In the genomic region with DNA sequence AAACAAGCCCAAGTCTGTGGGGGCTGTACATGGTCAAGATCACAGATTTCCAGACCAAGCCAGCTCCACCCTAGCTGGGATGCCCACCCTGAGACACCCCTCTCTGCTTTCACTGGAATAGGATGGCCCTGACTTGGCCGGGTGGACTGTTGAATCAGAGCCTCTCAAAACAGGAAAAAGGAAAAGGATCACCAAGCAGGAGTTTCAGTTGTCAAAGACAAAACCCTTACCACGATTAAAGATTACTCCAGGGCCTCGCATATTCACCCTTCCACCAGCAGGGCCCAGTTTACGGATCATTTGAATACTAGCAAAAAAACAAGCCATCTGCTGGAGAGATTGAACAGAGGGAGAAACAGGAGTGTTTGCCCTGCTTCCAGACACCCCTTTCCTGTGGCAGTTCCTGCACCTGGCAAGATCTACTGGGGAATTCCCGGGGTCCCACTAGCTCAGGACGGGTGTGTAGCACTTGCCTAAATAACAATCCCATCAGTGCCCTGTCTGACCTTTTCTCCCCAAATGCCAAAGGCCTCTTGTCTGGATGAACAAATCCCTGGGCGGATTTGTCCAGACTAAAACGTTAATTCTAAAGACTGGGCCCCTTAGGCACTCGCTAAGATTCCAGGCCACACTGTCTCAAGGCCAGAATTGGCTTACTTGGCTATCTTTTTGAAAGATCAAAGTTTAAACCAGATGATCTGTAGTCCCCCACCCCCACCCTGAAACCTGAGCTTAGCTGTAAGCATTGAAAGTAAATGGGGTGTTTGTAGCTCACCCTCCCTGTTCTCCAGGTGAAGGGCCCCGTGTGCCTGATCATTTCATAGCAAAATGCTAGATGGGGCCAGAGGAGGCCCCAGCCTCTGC, we compare ENCODE assay signal across 8 cellular contexts. TPM values are rescaled to one million over a fixed set of nuclear protein-coding genes. Genes with fewer than 3 reads are reported as not detected.
DNase-seq lines count a peak whose midpoint lies in the region; ATAC-seq and TF ChIP-seq lines count a peak whose summit lies in the region.

No MANE protein-coding gene starts in this region.

- H3K27ac ChIP-seq in KMS-11 (peak overlapping the region; percentile 95), foreskin keratinocyte (peak overlapping the region; percentile 100)

- POLR2A ChIA-PET in activated CD4-positive, alpha-beta memory T cell treated with anti-CD3 and anti-CD28 coated beads for 36 hours (lab: Charles Lee): interaction anchor here (0.6 to 0.9 kb wide), 3 partner anchors 29 to 62 kb away, joined by 3 to 6 read pairs (median 4); partner anchors contain the start of gene ACTN4

- H3K27me3 ChIP-seq in KMS-11 (ENCODE audit: insufficient read depth, low read depth) (no peaks in the 10 kb centered on the region), foreskin keratinocyte (no peaks in the 10 kb centered on the region), skeletal muscle satellite cell (ENCODE audit: control insufficient read depth, insufficient read depth, low read length) (no peaks in the 10 kb centered on the region)

- H2AFZ ChIP-seq in KMS-11 (ENCODE audit: low read depth): no peak overlapping the region

- peak overlapping the region; percentile 97 for H3K4me2 ChIP-seq in KMS-11
- H3K4me2 ChIP-seq in skeletal muscle satellite cell (ENCODE audit: low read length): peak overlapping the region; percentile 71

- H3K4me1 ChIP-seq in KMS-11 (ENCODE audit: low read depth, poor library complexity, severe bottlenecking) (peaks cover 84% of the 10 kb centered on the region), foreskin keratinocyte (peaks cover 67% of the 10 kb centered on the region), skeletal muscle satellite cell (ENCODE audit: control insufficient read depth, insufficient read depth, low read length) (peaks cover 90% of the 10 kb centered on the region)

- H3K4me1 Mint-ChIP-seq in activated CD4-positive, alpha-beta memory T cell treated with anti-CD3 and anti-CD28 coated beads for 36 hours (ENCODE audit: low read depth): peaks cover 71% of the 10 kb centered on the region

- H3K36me3 Mint-ChIP-seq in activated CD4-positive, alpha-beta memory T cell treated with anti-CD3 and anti-CD28 coated beads for 36 hours: peaks cover 1% of the 10 kb centered on the region

- H4K20me1 ChIP-seq in KMS-11 (ENCODE audit: insufficient read depth): no peaks in the 10 kb centered on the region

- peaks cover 4% of the 10 kb centered on the region for H3K9me3 Mint-ChIP-seq in activated CD4-positive, alpha-beta memory T cell treated with anti-CD3 and anti-CD28 coated beads for 36 hours

- peaks cover 71% of the 10 kb centered on the region for H3K79me2 ChIP-seq in KMS-11 (ENCODE audit: insufficient read depth, low read depth)

- H3K36me3 ChIP-seq in KMS-11 (ENCODE audit: insufficient read depth) (no peaks in the 10 kb centered on the region), skeletal muscle satellite cell (ENCODE audit: insufficient read depth, low read length) (peaks cover 37% of the 10 kb centered on the region)

- no peaks in the 10 kb centered on the region for H3K27me3 Mint-ChIP-seq in activated CD4-positive, alpha-beta memory T cell treated with anti-CD3 and anti-CD28 coated beads for 36 hours

- CTCF ChIA-PET in activated CD4-positive, alpha-beta memory T cell treated with anti-CD3 and anti-CD28 coated beads for 36 hours (lab: Charles Lee): interaction anchor here (0.8 to 1.7 kb wide), 9 partner anchors 17 to 283 kb away, joined by 3 to 10 read pairs (median 5); partner anchors contain the start of genes FAM98C, MRPS12 and SARS2

- peak overlapping the region; percentile 41 for H3K4me3 Mint-ChIP-seq in activated CD4-positive, alpha-beta memory T cell treated with anti-CD3 and anti-CD28 coated beads for 36 hours

- H3K4me3 ChIP-seq in KMS-11 (IDR thresholded peaks at IDR 0.05; ENCODE audit: insufficient read depth, low read depth, low read length): no peak overlapping the region
- peak overlapping the region; percentile 53 for H3K4me3 ChIP-seq in skeletal muscle satellite cell (ENCODE audit: low read length)

- peak; percentile 23 for DNase-seq in DMS114 treated with DMSO at 0.1 percent for 48 hours (lab: John Stamatoyannopoulos, UW; ENCODE audit: unreplicated experiment)
- peak; percentile 34 for DNase-seq in activated CD4-positive, alpha-beta memory T cell treated with anti-CD3 and anti-CD28 coated beads for 36 hours
- DNase-seq in foreskin keratinocyte: peak in 1 of 2 donors; percentile 65
- DNase-seq in T1000 (lab: John Stamatoyannopoulos, UW): no peak
- no peak for DNase-seq in NCI-H2081 (lab: John Stamatoyannopoulos, UW)
- no peak for DNase-seq in stimulated activated CD4-positive, alpha-beta T cell treated with anti-CD3 and anti-CD28 coated beads, Interleukin-2, amount 100 ng/mL, for 24 hours

- intact Hi-C loops in activated CD4-positive, alpha-beta memory T cell treated with anti-CD3 and anti-CD28 coated beads for 36 hours (cut with micrococcal nuclease): loop anchor here (1.0 to 10.0 kb wide), 2 partner anchors 31 to 51 kb away; no protein-coding TSS in a partner anchor

- no peaks in the 10 kb centered on the region for H3K9me3 ChIP-seq in skeletal muscle satellite cell (replicated peaks; ENCODE audit: low read length)

- H3K27ac Mint-ChIP-seq in activated CD4-positive, alpha-beta memory T cell treated with anti-CD3 and anti-CD28 coated beads for 36 hours: peak overlapping the region; percentile 88

- TF ChIP-seq CTCF in KMS-11 (conservative IDR thresholded peaks at IDR 0.05; ENCODE audit: low read depth, low read length) (peak; percentile 65), foreskin keratinocyte (conservative IDR thresholded peaks at IDR 0.05) (peak; percentile 69)

- ATAC-seq in foreskin keratinocyte: peak; percentile 12

- H3K9ac ChIP-seq in KMS-11 (peak overlapping the region; percentile 63; the same call in 1 of the 2 replicates), skeletal muscle satellite cell (ENCODE audit: low read depth, low read length) (peak overlapping the region; percentile 80)

RNA-seq across cellular contexts. Expression of gene ACTN4, which starts 38.4 kb away (rescaled TPM):
- 100 to 1,000 TPM; 267 to 270 TPM for total RNA-seq in activated CD4-positive, alpha-beta memory T cell treated with anti-CD3 and anti-CD28 coated beads for 36 hours
- 499 and 534 TPM in 2 replicates for total RNA-seq in foreskin keratinocyte
- 532 and 546 TPM in 2 replicates for polyA plus RNA-seq in foreskin keratinocyte
- total RNA-seq in skeletal muscle satellite cell (2012; rRNA removed): 162 and 238 TPM in 2 replicates

RNA-seq across cellular contexts. Expression of gene CAPN12, which starts 58.4 kb away (rescaled TPM):
- 1 to 10 TPM; 7.1 to 9.0 TPM for total RNA-seq in activated CD4-positive, alpha-beta memory T cell treated with anti-CD3 and anti-CD28 coated beads for 36 hours
- 0.78 and 1.4 TPM in 2 replicates for total RNA-seq in foreskin keratinocyte
- polyA plus RNA-seq in foreskin keratinocyte: 1.6 and 2.5 TPM in 2 replicates
- 0.25 TPM in 1 of 2 replicates, not detected in the other for total RNA-seq in skeletal muscle satellite cell (2012; rRNA removed)

Comparison
In these comparisons a context has a peak if more than half of its experiments do, and no peak if none do; other contexts are left out.
1. DNase-seq: peak in DMS114 treated with DMSO at 0.1 percent for 48 hours (single experiment) and activated CD4-positive, alpha-beta memory T cell treated with anti-CD3 and anti-CD28 coated beads for 36 hours (single experiment); none in T1000 (single experiment), NCI-H2081 (0 of 2) and stimulated activated CD4-positive, alpha-beta T cell treated with anti-CD3 and anti-CD28 coated beads, Interleukin-2, amount 100 ng/mL, for 24 hours (0 of 2).